ENCODE assay signal across 30 cellular contexts in genomic region chr2:223267160-223267951, GRCh38.
"Had no signal": no experiment of that assay in that cellular context is flagged by ENCODE, and none has a peak within 500 bp of the region (broad histone marks: within the 10 kb centered on the region; RNA-seq: fewer than 3 reads in every experiment).

No MANE protein-coding gene starts in this region.

- H3K9me3 Mint-ChIP-seq: activated B cell treated with CpG ODN at 0.5 μM for 24 hours; activated CD8-positive, alpha-beta T cell treated with anti-CD3 and anti-CD28 coated beads for 36 hours; activated T-cell treated with anti-CD3 and anti-CD28 coated beads, Interleukin-2, amount 50 U/mL, for 4 hours; dendritic cell treated with granulocyte-macrophage colony-stimulating factor and Interleukin-4, amounts not matched to agents 40 ng/mL and 50 ng/mL, for 4 days; endodermal cell; T-helper 2 cell treated with Interferon-gamma antibody and Interleukin-4, amounts not matched to agents 5 μg/mL and 100 μg/mL, for 36 hours had no signal

- H3K27me3 Mint-ChIP-seq: activated B cell treated with CpG ODN at 0.5 μM for 24 hours; activated CD8-positive, alpha-beta T cell treated with anti-CD3 and anti-CD28 coated beads for 36 hours; activated T-helper 17 cell treated with anti-CD3 and anti-CD28 coated beads, Interleukin-2, amount 50 U/mL, for 72 hours; central memory CD8-positive, alpha-beta T cell; dendritic cell treated with granulocyte-macrophage colony-stimulating factor and Interleukin-4, amounts not matched to agents 40 ng/mL and 50 ng/mL, for 4 days; T-helper 17 cell had no signal

- H3K4me3 Mint-ChIP-seq: activated B cell treated with CpG ODN at 0.5 μM for 24 hours; activated CD8-positive, alpha-beta T cell treated with anti-CD3 and anti-CD28 coated beads for 36 hours; activated naive CD8-positive, alpha-beta T cell; activated T-cell treated with anti-CD3 and anti-CD28 coated beads, Interleukin-2, amount 50 U/mL, for 4 hours; activated T-helper 17 cell treated with anti-CD3 and anti-CD28 coated beads, Interleukin-2, amount 50 U/mL, for 72 hours; central memory CD8-positive, alpha-beta T cell; dendritic cell treated with granulocyte-macrophage colony-stimulating factor and Interleukin-4, amounts not matched to agents 40 ng/mL and 50 ng/mL, for 4 days; endodermal cell; T-helper 17 cell; T-helper 2 cell treated with Interferon-gamma antibody and Interleukin-4, amounts not matched to agents 5 μg/mL and 100 μg/mL, for 36 hours had no signal

- H3K27ac Mint-ChIP-seq: activated B cell treated with CpG ODN at 0.5 μM for 24 hours; activated CD8-positive, alpha-beta T cell treated with anti-CD3 and anti-CD28 coated beads for 36 hours; activated naive CD8-positive, alpha-beta T cell; activated T-helper 17 cell treated with anti-CD3 and anti-CD28 coated beads, Interleukin-2, amount 50 U/mL, for 72 hours; dendritic cell treated with granulocyte-macrophage colony-stimulating factor and Interleukin-4, amounts not matched to agents 40 ng/mL and 50 ng/mL, for 4 days; endodermal cell; T-helper 17 cell; T-helper 2 cell treated with Interferon-gamma antibody and Interleukin-4, amounts not matched to agents 5 μg/mL and 100 μg/mL, for 36 hours had no signal

- H3K4me1 Mint-ChIP-seq: activated B cell treated with CpG ODN at 0.5 μM for 24 hours; activated T-helper 17 cell treated with anti-CD3 and anti-CD28 coated beads, Interleukin-2, amount 50 U/mL, for 72 hours; central memory CD8-positive, alpha-beta T cell; endodermal cell; T-helper 17 cell had no signal

- H3K4me3 ChIP-seq: coronary artery, dorsolateral prefrontal cortex had no signal

- ATAC-seq: activated CD4-positive, CD25-positive, alpha-beta regulatory T cell treated with anti-CD3 and anti-CD28 coated beads, Interleukin-2, amount 50 U/mL, for 24 hours; activated CD8-positive, alpha-beta T cell treated with anti-CD3 and anti-CD28 coated beads for 36 hours; activated T-cell treated with anti-CD3 and anti-CD28 coated beads, Interleukin-2, amount 50 U/mL, for 4 hours; activated T-helper 17 cell treated with anti-CD3 and anti-CD28 coated beads, Interleukin-2, amount 50 U/mL, for 72 hours; esophagus mucosa; T-helper 17 cell had no signal

- H3K27me3 ChIP-seq: brain microvascular endothelial cell, dorsolateral prefrontal cortex had no signal

- H3K36me3 ChIP-seq: brain microvascular endothelial cell, WERI-Rb-1 had no signal

- H3K36me3 Mint-ChIP-seq: activated naive CD8-positive, alpha-beta T cell had no signal

- DNase-seq: activated B cell treated with CpG ODN at 0.5 μM for 24 hours; activated CD4-positive, alpha-beta T cell treated with anti-CD3 and anti-CD28 coated beads for 48 hours; activated CD4-positive, alpha-beta T cell treated with anti-CD3 and anti-CD28 coated beads, Interleukin-2, amount 50 U/mL, for 1 hour; activated CD4-positive, alpha-beta T cell treated with anti-CD3 and anti-CD28 coated beads, Interleukin-2, amount 50 U/mL, for 48 hours; activated CD8-positive, alpha-beta memory T cell treated with anti-CD3 and anti-CD28 coated beads for 24 hours; activated CD8-positive, alpha-beta T cell treated with anti-CD3 and anti-CD28 coated beads for 36 hours; activated effector memory CD4-positive, alpha-beta T cell treated with Interleukin-2 at 50 U/mL for 16 hours; activated gamma-delta T cell treated with Interleukin-2 at 50 U/mL for 16 hours; activated naive CD4-positive, alpha-beta T cell treated with anti-CD3 and anti-CD28 coated beads, Interleukin-2, amount 50 U/mL, for 16 hours; activated naive CD4-positive, alpha-beta T cell treated with Interleukin-2 at 50 U/mL for 16 hours; activated T-cell treated with anti-CD3 and anti-CD28 coated beads, Interleukin-2, amount 50 U/mL, for 4 hours; amniotic stem cell; anterior cingulate cortex; brain microvascular endothelial cell; dorsolateral prefrontal cortex; effector memory CD4-positive, alpha-beta T cell; endodermal cell; foreskin fibroblast; head of caudate nucleus; T-helper 17 cell; T1000; WERI-Rb-1 had no signal

- H3K27ac ChIP-seq: brain microvascular endothelial cell, coronary artery, dorsolateral prefrontal cortex, WERI-Rb-1 had no signal
